9 cellular contexts compared by ENCODE assay signal in genomic region chr5:60927450-60927849, GRCh38.
"Had no signal": no experiment of that assay in that cellular context is flagged by ENCODE, and none has a peak within 500 bp of the region (broad histone marks: within the 10 kb centered on the region; RNA-seq: fewer than 3 reads in every experiment).

No MANE protein-coding gene starts in this region.

- H2AFZ ChIP-seq: GM23248 had no signal

- H3K27ac ChIP-seq: GM23248, HL-60 had no signal

- H3K9me3 ChIP-seq: HAP-1 had no signal

- H3K9ac ChIP-seq: GM23248 had no signal

- H3K4me3 ChIP-seq: GM23248, HAP-1, K562 had no signal

- H3K9me3 Mint-ChIP-seq: HFFc6 had no signal

- H3K4me1 ChIP-seq: HAP-1 had no signal

- ATAC-seq: HCT116, K562 had no signal

- FAIRE-seq: K562 had no signal

- H3K27ac Mint-ChIP-seq: HFFc6 had no signal

- H3K4me3 Mint-ChIP-seq: HFFc6 had no signal

- DNase-seq: GM23248, GOT3, H7, HFFc6, IMR-90 had no signal
